26 cellular contexts compared by ENCODE assay signal in genomic region chr21:41500931-41501381, GRCh38. TPM values are rescaled to one million over a fixed set of nuclear protein-coding genes. Genes with fewer than 3 reads are reported as not detected.
DNase-seq lines count a peak whose midpoint lies in the region; ATAC-seq and TF ChIP-seq lines count a peak whose summit lies in the region.
"Had no signal": no experiment of that assay in that cellular context is flagged by ENCODE, and none has a peak within 500 bp of the region (broad histone marks: within the 10 kb centered on the region; RNA-seq: fewer than 3 reads in every experiment).

No MANE protein-coding gene starts in this region.

- ATAC-seq in sciatic nerve (no peak), GM21717 (IDR thresholded peaks at IDR 0.05; ENCODE audit: unreplicated experiment) (no peak)

- no peak for TF ChIP-seq POLR2A in esophagus squamous epithelium (IDR thresholded peaks at IDR 0.05)

- H3K9me3 Mint-ChIP-seq in progenitor cell of endocrine pancreas (ENCODE audit: low read depth), result no peaks in the 10 kb centered on the region
- H3K9me3 Mint-ChIP-seq: activated B cell treated with CpG ODN at 0.5 μM for 24 hours; activated CD4-positive, alpha-beta memory T cell treated with anti-CD3 and anti-CD28 coated beads, Interleukin-2, amount 10 ng/mL, durations not matched to agents 7 days and 5 days; nephron had no signal

- H3K36me3 Mint-ChIP-seq in progenitor cell of endocrine pancreas (ENCODE audit: insufficient read depth), result peaks cover 5% of the 10 kb centered on the region

- DNase-seq in DMS153 treated with DMSO at 0.1 percent for 48 hours (lab: John Stamatoyannopoulos, UW; ENCODE audit: unreplicated experiment), result peak; percentile 40
- DNase-seq in NCI-H2107 treated with DMSO at 0.1 percent for 48 hours (lab: John Stamatoyannopoulos, UW; ENCODE audit: unreplicated experiment), result peak; percentile 86
- no peak for DNase-seq in esophagus squamous epithelium (lab: John Stamatoyannopoulos, UW)
- DNase-seq in progenitor cell of endocrine pancreas (ENCODE audit: low spot score, unreplicated experiment), result no peak
- DNase-seq in UCSD-AML1 (lab: John Stamatoyannopoulos, UW; ENCODE audit: unreplicated experiment), result no peak
- no peak for DNase-seq in sciatic nerve (ENCODE audit: low spot score)
- DNase-seq: activated B cell treated with CpG ODN at 0.5 μM for 24 hours; activated CD4-positive, alpha-beta memory T cell treated with anti-CD3 and anti-CD28 coated beads, Interleukin-2, amount 10 ng/mL, durations not matched to agents 7 days and 5 days; activated gamma-delta T cell treated with Interleukin-2 at 50 U/mL for 16 hours; activated T-cell treated with anti-CD3 and anti-CD28 coated beads for 4 hours; AML-193; foreskin melanocyte; HCEC 1CT; Karpas-422; mesenchymal stem cell; NCI-H1105 treated with DMSO at 0.1 percent for 48 hours; NCI-H446; posterior cingulate gyrus; stimulated activated naive CD4-positive, alpha-beta T cell treated with Interleukin-2 at 50 U/mL for 16 hours; T-helper 2 cell; tibial artery had no signal

- intact Hi-C loops in esophagus squamous epithelium (cut with DNase I), result no loop called here
- intact Hi-C loops in sciatic nerve (cut with DNase I), result no loop called here

- no peaks in the 10 kb centered on the region for H3K9me3 ChIP-seq in esophagus squamous epithelium
- H3K9me3 ChIP-seq: tibial artery had no signal

- H3K27ac Mint-ChIP-seq in progenitor cell of endocrine pancreas, result peak overlapping the region; percentile 79
- H3K27ac Mint-ChIP-seq: activated B cell treated with CpG ODN at 0.5 μM for 24 hours; activated CD4-positive, alpha-beta memory T cell treated with anti-CD3 and anti-CD28 coated beads, Interleukin-2, amount 10 ng/mL, durations not matched to agents 7 days and 5 days had no signal

- H3K4me3 Mint-ChIP-seq in progenitor cell of endocrine pancreas (ENCODE audit: low read depth), result no peak overlapping the region
- H3K4me3 Mint-ChIP-seq: activated B cell treated with CpG ODN at 0.5 μM for 24 hours; activated CD4-positive, alpha-beta memory T cell treated with anti-CD3 and anti-CD28 coated beads, Interleukin-2, amount 10 ng/mL, durations not matched to agents 7 days and 5 days; nephron had no signal

- H3K27me3 ChIP-seq in esophagus squamous epithelium, result peaks cover 0 to 45% (median 0%) of the 10 kb centered on the region in 4 donors

- H3K4me3 ChIP-seq in esophagus squamous epithelium, result no peak overlapping the region
- H3K4me3 ChIP-seq: tibial artery had no signal

- peaks cover 68% of the 10 kb centered on the region for H3K4me1 Mint-ChIP-seq in progenitor cell of endocrine pancreas (ENCODE audit: low read depth)
- H3K4me1 Mint-ChIP-seq: activated B cell treated with CpG ODN at 0.5 μM for 24 hours, nephron had no signal

- WGBS in esophagus squamous epithelium, 2 donors, result 59 to 60% methylated on average over 5 to 9 of the region's 9 CpGs

- TF ChIP-seq CTCF in esophagus squamous epithelium (IDR thresholded peaks at IDR 0.05) (no peak), progenitor cell of endocrine pancreas (IDR thresholded peaks at IDR 0.05; ENCODE audit: unreplicated experiment) (no peak)

- peaks cover 0 to 17% (median 0%) of the 10 kb centered on the region in 3 donors for H3K4me1 ChIP-seq in esophagus squamous epithelium

- peaks cover 5% of the 10 kb centered on the region for H3K27me3 Mint-ChIP-seq in progenitor cell of endocrine pancreas

- H3K36me3 ChIP-seq in esophagus squamous epithelium, result no peaks in the 10 kb centered on the region
- H3K36me3 ChIP-seq: tibial artery had no signal

- peak overlapping the region in 3 of 4 donors; percentile 7 to 68 (median 48) for H3K27ac ChIP-seq in esophagus squamous epithelium
- H3K27ac ChIP-seq: epithelial cell of prostate, tibial artery had no signal

RNA-seq across cellular contexts. Expression of gene TMPRSS2, which starts 7.0 kb away (rescaled TPM):
- total RNA-seq in esophagus squamous epithelium, result 10 to 100 TPM; 12.2 to 50.5 (median 29.2) TPM
- total RNA-seq in progenitor cell of endocrine pancreas, result 23.7 and 29.4 TPM in 2 replicates
- total RNA-seq in sciatic nerve, result 0.49 TPM
- total RNA-seq: activated B cell treated with CpG ODN at 0.5 μM for 24 hours; activated CD4-positive, alpha-beta memory T cell treated with anti-CD3 and anti-CD28 coated beads, Interleukin-2, amount 10 ng/mL, durations not matched to agents 7 days and 5 days; dermis microvascular lymphatic vessel endothelial cell; skeletal muscle tissue had no signal

Comparison
In these comparisons a context has a peak if more than half of its experiments do, and no peak if none do; other contexts are left out.
1. DNase-seq: peak in DMS153 treated with DMSO at 0.1 percent for 48 hours (single experiment) and NCI-H2107 treated with DMSO at 0.1 percent for 48 hours (single experiment); none in esophagus squamous epithelium (single experiment), progenitor cell of endocrine pancreas (single experiment), UCSD-AML1 (single experiment) and sciatic nerve (single experiment).